Comparison of ENCODE assay signal across 8 cellular contexts in the genomic region with DNA sequence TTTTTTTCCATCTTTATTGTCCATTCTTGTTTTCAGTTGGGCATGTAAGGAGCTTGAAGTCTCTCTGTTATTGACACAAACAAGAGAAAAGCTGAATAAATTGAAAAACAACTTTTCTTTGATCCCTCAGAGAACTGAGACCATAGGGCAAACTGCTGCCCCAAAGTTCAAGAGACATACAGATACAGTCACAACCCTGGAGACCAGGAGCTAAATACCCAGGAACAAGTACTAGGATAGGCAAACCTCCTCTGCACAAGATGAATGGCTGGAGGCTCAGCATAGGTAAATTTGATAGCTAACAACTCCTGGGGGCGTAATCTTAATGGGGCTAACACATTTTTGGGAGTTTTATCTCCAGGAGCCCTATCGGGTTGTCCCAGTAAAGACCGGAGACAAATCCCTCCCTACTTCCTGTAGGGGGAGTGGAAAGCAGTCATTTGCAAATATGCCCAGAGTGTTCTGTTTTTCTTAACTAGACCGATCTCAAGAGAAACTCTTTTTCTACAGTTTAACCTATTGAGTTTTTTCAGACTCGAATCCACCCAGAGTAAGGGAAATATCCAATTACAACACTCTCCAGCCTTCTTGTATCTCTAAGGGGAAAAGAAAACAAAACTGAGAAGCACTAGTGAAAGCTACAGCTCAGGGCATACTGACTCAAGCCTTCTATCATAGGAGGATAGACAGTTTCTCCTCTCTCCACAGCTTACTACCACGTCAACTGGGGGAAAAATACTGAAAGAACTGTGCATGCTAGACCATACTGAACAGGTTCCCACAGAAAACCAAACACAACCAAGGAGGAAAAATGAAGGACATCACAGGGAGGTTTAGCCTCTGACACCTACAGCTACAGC. TPM values are rescaled to one million over a fixed set of nuclear protein-coding genes. Genes with fewer than 3 reads are reported as not detected.
DNase-seq lines count a peak whose midpoint lies in the region; FAIRE-seq and TF ChIP-seq lines count a peak whose summit lies in the region.

No MANE protein-coding gene starts in this region.

- no peak for TF ChIP-seq EP300 in sigmoid colon (IDR thresholded peaks at IDR 0.05)

- H3K27ac ChIP-seq in sigmoid colon: no peak overlapping the region

- no peaks in the 10 kb centered on the region for H3K36me3 ChIP-seq in H7 (replicated peaks; ENCODE audit: control insufficient read depth, insufficient read depth, low read length)
- H3K36me3 ChIP-seq in sigmoid colon: no peaks in the 10 kb centered on the region

- FAIRE-seq in GM19239 (lab: Jason Lieb, UNC): no peak

- H3K27me3 ChIP-seq in H7 (ENCODE audit: control insufficient read depth, insufficient read depth, low read length) (no peaks in the 10 kb centered on the region), sigmoid colon (no peaks in the 10 kb centered on the region)

- H3K4me3 Mint-ChIP-seq in activated naive CD4-positive, alpha-beta T cell treated with anti-CD3 and anti-CD28 coated beads for 36 hours: no peak overlapping the region

- peaks cover 5% of the 10 kb centered on the region for H3K9me3 Mint-ChIP-seq in activated naive CD4-positive, alpha-beta T cell treated with anti-CD3 and anti-CD28 coated beads for 36 hours

- no peaks in the 10 kb centered on the region for H3K9me3 ChIP-seq in sigmoid colon

- no peaks in the 10 kb centered on the region for H3K4me1 ChIP-seq in sigmoid colon

- peaks cover 6% of the 10 kb centered on the region for H3K4me1 Mint-ChIP-seq in activated naive CD4-positive, alpha-beta T cell treated with anti-CD3 and anti-CD28 coated beads for 36 hours (ENCODE audit: low read depth)

- DNase-seq in H7 (peak; percentile 13), M059J (ENCODE audit: low read depth) (peak; percentile 34), foreskin fibroblast (peak; percentile 0 to 12), sigmoid colon (no peak), GM19239 (ENCODE audit: insufficient read length, low spot score) (no peak), GOT3 (lab: John Stamatoyannopoulos, UW) (no peak)
- DNase-seq in activated naive CD4-positive, alpha-beta T cell treated with anti-CD3 and anti-CD28 coated beads for 36 hours: no peak

- CTCF ChIA-PET in activated naive CD4-positive, alpha-beta T cell treated with anti-CD3 and anti-CD28 coated beads for 36 hours (lab: Charles Lee): interaction anchor here (1.2 kb wide), 1 partner anchor 12 kb away, joined by 6 read pairs; no protein-coding TSS in a partner anchor

- TF ChIP-seq CTCF in GM12873 (IDR thresholded peaks at IDR 0.05; ENCODE audit: insufficient read depth, low read depth, low read length, missing control alignments) (peak; percentile 8), foreskin fibroblast (IDR thresholded peaks at IDR 0.05; ENCODE audit: low read depth, low read length) (peak; percentile 18), sigmoid colon (IDR thresholded peaks at IDR 0.05) (no peak)

- peaks cover 2% of the 10 kb centered on the region for H3K36me3 Mint-ChIP-seq in activated naive CD4-positive, alpha-beta T cell treated with anti-CD3 and anti-CD28 coated beads for 36 hours (ENCODE audit: low read depth)

- WGBS in sigmoid colon, 2 donors: 11 to 19% methylated on average over 6 of the region's 6 CpGs

- H3K27me3 Mint-ChIP-seq in activated naive CD4-positive, alpha-beta T cell treated with anti-CD3 and anti-CD28 coated beads for 36 hours (ENCODE audit: low read depth): no peaks in the 10 kb centered on the region

- no peak overlapping the region for H3K4me3 ChIP-seq in H7 (ENCODE audit: insufficient read depth, low read depth, low read length)
- no peak overlapping the region for H3K4me3 ChIP-seq in foreskin fibroblast (ENCODE audit: low read depth in 1 of 2, low read length in 2 of 2)
- no peak overlapping the region for H3K4me3 ChIP-seq in sigmoid colon

- no peak for TF ChIP-seq POLR2A in sigmoid colon (IDR thresholded peaks at IDR 0.05)

- intact Hi-C loops in sigmoid colon (cut with DNase I): no loop called here
- intact Hi-C loops in activated naive CD4-positive, alpha-beta T cell treated with anti-CD3 and anti-CD28 coated beads for 36 hours (cut with micrococcal nuclease): no loop called here

- H3K27ac Mint-ChIP-seq in activated naive CD4-positive, alpha-beta T cell treated with anti-CD3 and anti-CD28 coated beads for 36 hours: no peak overlapping the region

RNA-seq across cellular contexts. Expression of a gene that starts 23.1 kb away (rescaled TPM):
- not detected in 2 replicates for total RNA-seq in H7 (2014; rRNA removed; shearing (Covaris generic))
- not detected in 2 replicates for total RNA-seq in M059J (2014; rRNA removed; shearing (Covaris generic))
- total RNA-seq in sigmoid colon: not detected
- polyA plus RNA-seq in sigmoid colon: not detected
- not detected for total RNA-seq in activated naive CD4-positive, alpha-beta T cell treated with anti-CD3 and anti-CD28 coated beads for 36 hours

RNA-seq across cellular contexts. Expression of a gene that starts 25.3 kb away (rescaled TPM):
- not detected in 2 replicates for total RNA-seq in H7 (2014; rRNA removed; shearing (Covaris generic))
- not detected in 2 replicates for total RNA-seq in M059J (2014; rRNA removed; shearing (Covaris generic))
- total RNA-seq in sigmoid colon: not detected
- not detected for polyA plus RNA-seq in sigmoid colon
- total RNA-seq in activated naive CD4-positive, alpha-beta T cell treated with anti-CD3 and anti-CD28 coated beads for 36 hours: not detected

RNA-seq across cellular contexts. Expression of a gene that starts 34.2 kb away (rescaled TPM):
- total RNA-seq in H7 (2014; rRNA removed; shearing (Covaris generic)): 43.6 and 58.8 TPM in 2 replicates
- total RNA-seq in M059J (2014; rRNA removed; shearing (Covaris generic)): 20.9 and 42.1 TPM in 2 replicates
- total RNA-seq in sigmoid colon: 10 to 100 TPM; 17.8 to 20.1 (median 18.8) TPM
- polyA plus RNA-seq in sigmoid colon: 10 to 100 TPM; 23.4 to 34.9 (median 29.5) TPM
- 10 to 100 TPM; 28.1 to 28.4 TPM for total RNA-seq in activated naive CD4-positive, alpha-beta T cell treated with anti-CD3 and anti-CD28 coated beads for 36 hours

Comparison
In these comparisons a context has a peak if more than half of its experiments do, and no peak if none do; other contexts are left out.
1. CTCF ChIP-seq: peak in GM12873 (single experiment) and foreskin fibroblast (single experiment); none in sigmoid colon (0 of 4).
2. DNase-seq: peak in H7 (single experiment), M059J (single experiment) and foreskin fibroblast (2 of 2); none in sigmoid colon (single experiment), GM19239 (single experiment), GOT3 (single experiment) and activated naive CD4-positive, alpha-beta T cell treated with anti-CD3 and anti-CD28 coated beads for 36 hours (single experiment).